ENCODE assay signal across 19 cellular contexts in the genomic region with DNA sequence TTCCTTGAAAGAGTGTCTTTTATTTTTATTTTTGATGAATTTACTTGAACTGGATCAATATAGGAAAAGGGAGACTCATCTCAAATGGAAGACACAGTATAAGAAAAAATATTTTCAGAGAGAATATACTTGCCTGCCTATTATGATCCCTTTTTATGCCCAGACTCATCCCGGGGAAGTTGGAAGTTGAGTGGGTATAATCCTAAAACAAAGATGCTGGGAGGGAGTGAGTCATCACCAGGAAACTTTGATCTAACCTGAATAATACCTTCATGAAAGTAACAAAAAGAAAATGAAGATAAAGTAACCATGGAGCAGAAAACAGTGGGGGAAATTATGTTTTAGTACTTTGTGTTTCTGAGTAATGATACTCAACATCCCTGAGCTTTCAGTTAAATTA.
"Had no signal": no experiment of that assay in that cellular context is flagged by ENCODE, and none has a peak within 500 bp of the region (broad histone marks: within the 10 kb centered on the region; RNA-seq: fewer than 3 reads in every experiment).

No MANE protein-coding gene starts in this region.

- H3K27ac ChIP-seq: coronary artery, right atrium auricular region, sigmoid colon, skin epidermis, stomach, thoracic aorta, transverse colon had no signal

- ATAC-seq: left colon; left ventricle myocardium superior; mucosa of descending colon; naive thymus-derived CD8-positive, alpha-beta T cell had no signal

- H3K36me3 ChIP-seq: right atrium auricular region, sigmoid colon, stomach, thoracic aorta, transverse colon had no signal

- H3K9me3 ChIP-seq: mucosa of descending colon, right atrium auricular region, sigmoid colon, thoracic aorta, transverse colon had no signal

- H3K4me3 ChIP-seq: coronary artery, mucosa of descending colon, right atrium auricular region, sigmoid colon, skin epidermis, stomach, thoracic aorta, transverse colon had no signal

- DNase-seq: effector CD4-positive, alpha-beta T cell; endodermal cell; erythroblast; foreskin melanocyte; hippocampal formation; left colon; left ventricle myocardium superior; mucosa of descending colon; naive thymus-derived CD8-positive, alpha-beta T cell; posterior cingulate gyrus; sigmoid colon; stimulated activated naive CD4-positive, alpha-beta T cell; stomach; substantia nigra; transverse colon had no signal

- H3K4me1 ChIP-seq: right atrium auricular region, sigmoid colon, stomach, transverse colon had no signal

- H3K27me3 ChIP-seq: right atrium auricular region, sigmoid colon, stomach, transverse colon had no signal
